In genomic region chr4:167114416-167114971, GRCh38 we compare ENCODE assay signal across 24 cellular contexts.
A peak's percentile ranks its signal among the peaks of the same experiment; 100 is the strongest.
DNase-seq lines count a peak whose midpoint lies in the region; ATAC-seq and TF ChIP-seq lines count a peak whose summit lies in the region.
"Had no signal": no experiment of that assay in that cellular context is flagged by ENCODE, and none has a peak within 500 bp of the region (broad histone marks: within the 10 kb centered on the region; RNA-seq: fewer than 3 reads in every experiment).

No MANE protein-coding gene starts in this region.

- H3K27me3 ChIP-seq in right atrium auricular region (no peaks in the 10 kb centered on the region), dorsolateral prefrontal cortex (no peaks in the 10 kb centered on the region), smooth muscle cell (ENCODE audit: low read depth) (no peaks in the 10 kb centered on the region)
- H3K27me3 ChIP-seq: BLaER1 treated with 17β-estradiol and CSF1 and Interleukin-3, amounts not matched to agents 10 nM and 100 nM; upper lobe of right lung had no signal

- 39% methylated on average over 4 of the region's 4 CpGs for WGBS in smooth muscle cell (ENCODE audit: low lambda C conversion rate)

- H3K4me1 ChIP-seq in right atrium auricular region, result no peaks in the 10 kb centered on the region
- H3K4me1 ChIP-seq in smooth muscle cell (ENCODE audit: low read depth), result no peaks in the 10 kb centered on the region
- H3K4me1 ChIP-seq: BLaER1 treated with 17β-estradiol and CSF1 and Interleukin-3, amounts not matched to agents 10 nM and 100 nM; prostate gland; upper lobe of right lung had no signal

- DNase-seq in Right ventricle myocardium superior (no peak), right atrium auricular region (ENCODE audit: low spot score) (no peak), dorsolateral prefrontal cortex (no peak), smooth muscle cell (lab: John Stamatoyannopoulos, UW; ENCODE audit: unreplicated experiment) (no peak), ACHN (no peak), NCI-H146 treated with DMSO at 0.1 percent for 48 hours (lab: John Stamatoyannopoulos, UW; ENCODE audit: unreplicated experiment) (no peak), NCI-H510A (lab: John Stamatoyannopoulos, UW) (no peak)
- DNase-seq: activated CD8-positive, alpha-beta T cell treated with anti-CD3 and anti-CD28 coated beads, Interleukin-2, amount 10 ng/mL, durations not matched to agents 7 days and 5 days; activated naive CD8-positive, alpha-beta T cell treated with anti-CD3 and anti-CD28 coated beads, Interleukin-2, amount 50 U/mL, for 24 hours; foreskin melanocyte; GM23248; IMR-90; MV-4-11; naive thymus-derived CD8-positive, alpha-beta T cell; NCI-H774; RPMI8226; stimulated activated naive CD4-positive, alpha-beta T cell treated with Interleukin-2 at 50 U/mL for 16 hours; T-cell; upper lobe of right lung had no signal

- H3K9me3 ChIP-seq in right atrium auricular region (no peaks in the 10 kb centered on the region), smooth muscle cell (replicated peaks; ENCODE audit: low read depth) (no peaks in the 10 kb centered on the region)
- H3K9me3 ChIP-seq: BLaER1 treated with 17β-estradiol and CSF1 and Interleukin-3, amounts not matched to agents 10 nM and 100 nM; prostate gland; upper lobe of right lung had no signal

- H3K36me3 ChIP-seq in right atrium auricular region (no peaks in the 10 kb centered on the region), smooth muscle cell (ENCODE audit: low read depth) (no peaks in the 10 kb centered on the region)
- H3K36me3 ChIP-seq: BLaER1 treated with 17β-estradiol and CSF1 and Interleukin-3, amounts not matched to agents 10 nM and 100 nM; prostate gland; upper lobe of right lung had no signal

- no peaks in the 10 kb centered on the region for H4K20me1 ChIP-seq in smooth muscle cell (ENCODE audit: low read depth)
- H4K20me1 ChIP-seq: BLaER1 treated with 17β-estradiol and CSF1 and Interleukin-3, amounts not matched to agents 10 nM and 100 nM had no signal

- H3K27ac ChIP-seq in right atrium auricular region (no peak overlapping the region), dorsolateral prefrontal cortex (peak overlapping the region in 45 of 59 donors; percentile 1 to 78 (median 50)), smooth muscle cell (ENCODE audit: low read depth) (peak overlapping the region; percentile 38)
- H3K27ac ChIP-seq: BLaER1 treated with 17β-estradiol and CSF1 and Interleukin-3, amounts not matched to agents 10 nM and 100 nM; GM23248; prostate gland; upper lobe of right lung had no signal

- H3K4me3 ChIP-seq in right atrium auricular region (no peak overlapping the region), dorsolateral prefrontal cortex (no peak overlapping the region), smooth muscle cell (no peak overlapping the region)
- H3K4me3 ChIP-seq: BLaER1 treated with 17β-estradiol and CSF1 and Interleukin-3, amounts not matched to agents 10 nM and 100 nM; GM23248; lung; prostate gland; upper lobe of right lung had no signal

- in situ Hi-C loops in ACHN (cut with HindIII; ENCODE audit: low pct_ligation_motif_present, low pct_unique_long_range_greater_than_20kb, low sequenced_read_pairs), result no loop called here

- intact Hi-C loops in Right ventricle myocardium superior (cut with DNase I) (no loop called here), dorsolateral prefrontal cortex (cut with DNase I) (no loop called here)

- no peaks in the 10 kb centered on the region for H3F3A ChIP-seq in smooth muscle cell (ENCODE audit: low read depth)

- no peak overlapping the region for H2AFZ ChIP-seq in smooth muscle cell (ENCODE audit: low read depth)
- H2AFZ ChIP-seq: GM23248 had no signal

- no peaks in the 10 kb centered on the region for H3K79me2 ChIP-seq in smooth muscle cell (ENCODE audit: low read depth)

- no peak for TF ChIP-seq CTCF in right atrium auricular region (IDR thresholded peaks at IDR 0.05)
- TF ChIP-seq CTCF in dorsolateral prefrontal cortex (IDR thresholded peaks at IDR 0.05 in 54 of 56, conservative IDR thresholded peaks at IDR 0.05 in 2 of 56; ENCODE audit: low read depth in 1 of 56, partially characterized antibody in 56 of 56), result no peak
- no peak for TF ChIP-seq CTCF in smooth muscle cell (IDR thresholded peaks at IDR 0.05; ENCODE audit: borderline replicate concordance, insufficient read depth, poor library complexity, severe bottlenecking)

- H3K9ac ChIP-seq in smooth muscle cell (ENCODE audit: low read depth), result no peak overlapping the region
- H3K9ac ChIP-seq: BLaER1 treated with 17β-estradiol and CSF1 and Interleukin-3, amounts not matched to agents 10 nM and 100 nM; GM23248 had no signal

- peak overlapping the region; percentile 27 for H3K4me2 ChIP-seq in smooth muscle cell
- H3K4me2 ChIP-seq: BLaER1 treated with 17β-estradiol and CSF1 and Interleukin-3, amounts not matched to agents 10 nM and 100 nM had no signal

- ATAC-seq in Right ventricle myocardium superior (ENCODE audit: poor library complexity), result peak; percentile 60
- peak; percentile 80 for ATAC-seq in HG03442 (IDR thresholded peaks at IDR 0.05; ENCODE audit: unreplicated experiment)
- ATAC-seq: activated CD8-positive, alpha-beta T cell treated with anti-CD3 and anti-CD28 coated beads, Interleukin-2, amount 10 ng/mL, durations not matched to agents 7 days and 5 days; activated naive CD8-positive, alpha-beta T cell treated with anti-CD3 and anti-CD28 coated beads, Interleukin-2, amount 50 U/mL, for 24 hours; activated T-helper 17 cell treated with anti-CD3 and anti-CD28 coated beads, Interleukin-2, amount 50 U/mL, for 72 hours; naive thymus-derived CD8-positive, alpha-beta T cell; T-cell; upper lobe of right lung had no signal

Comparison
In these comparisons a context has a peak if more than half of its experiments do, and no peak if none do; other contexts are left out.
1. H3K27ac ChIP-seq: peak in dorsolateral prefrontal cortex (45 of 59) and smooth muscle cell (single experiment); none in right atrium auricular region (0 of 2).